Comparison of ENCODE assay signal across 8 cellular contexts in genomic region chr16:1612320-1613111, GRCh38. TPM values are rescaled to one million over a fixed set of nuclear protein-coding genes. Genes with fewer than 3 reads are reported as not detected.
DNase-seq lines count a peak whose midpoint lies in the region; ATAC-seq, FAIRE-seq and TF ChIP-seq lines count a peak whose summit lies in the region.

A gene with protein sequence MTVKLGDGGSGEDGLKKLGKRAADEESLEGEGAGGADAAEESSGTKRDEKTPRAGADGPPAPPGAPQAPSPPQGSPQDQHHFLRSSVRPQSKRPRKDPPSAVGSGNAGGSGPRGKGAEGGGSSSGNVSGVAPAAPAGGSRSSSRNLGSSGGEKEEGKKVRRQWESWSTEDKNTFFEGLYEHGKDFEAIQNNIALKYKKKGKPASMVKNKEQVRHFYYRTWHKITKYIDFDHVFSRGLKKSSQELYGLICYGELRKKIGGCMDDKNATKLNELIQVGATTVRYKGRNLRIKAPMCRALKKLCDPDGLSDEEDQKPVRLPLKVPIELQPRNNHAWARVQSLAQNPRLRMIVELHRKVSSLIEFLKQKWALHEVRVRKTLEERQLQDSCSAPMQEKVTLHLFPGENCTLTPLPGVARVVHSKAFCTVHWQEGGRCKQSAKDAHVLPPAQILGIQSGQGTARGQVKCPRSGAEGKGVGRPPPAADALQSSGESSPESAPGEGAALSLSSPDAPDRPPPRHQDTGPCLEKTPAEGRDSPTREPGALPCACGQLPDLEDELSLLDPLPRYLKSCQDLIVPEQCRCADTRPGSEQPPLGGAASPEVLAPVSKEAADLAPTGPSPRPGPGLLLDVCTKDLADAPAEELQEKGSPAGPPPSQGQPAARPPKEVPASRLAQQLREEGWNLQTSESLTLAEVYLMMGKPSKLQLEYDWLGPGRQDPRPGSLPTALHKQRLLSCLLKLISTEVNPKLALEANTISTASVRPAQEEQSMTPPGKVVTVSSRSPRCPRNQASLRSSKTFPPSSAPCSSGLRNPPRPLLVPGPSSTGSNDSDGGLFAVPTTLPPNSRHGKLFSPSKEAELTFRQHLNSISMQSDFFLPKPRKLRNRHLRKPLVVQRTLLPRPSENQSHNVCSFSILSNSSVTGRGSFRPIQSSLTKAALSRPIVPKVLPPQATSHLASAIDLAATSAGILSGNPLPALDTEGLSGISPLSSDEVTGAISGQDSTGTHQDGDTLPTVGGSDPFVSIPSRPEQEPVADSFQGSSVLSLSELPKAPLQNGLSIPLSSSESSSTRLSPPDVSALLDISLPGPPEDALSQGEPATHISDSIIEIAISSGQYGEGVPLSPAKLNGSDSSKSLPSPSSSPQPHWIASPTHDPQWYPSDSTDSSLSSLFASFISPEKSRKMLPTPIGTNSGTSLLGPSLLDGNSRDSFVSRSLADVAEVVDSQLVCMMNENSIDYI (N-terminal part only) (plus strand): TSS chr16:1612360. CDS start chr16:1614640, 2,280 bp downstream.

- H3K4me3 ChIP-seq in Caco-2 (ENCODE audit: low read depth, low read length) (peak within 1 kb of the TSS; percentile 68), cardiac fibroblast (replicated peaks in 1 of 2; ENCODE audit: low read depth in 2 of 2, low read length in 2 of 2) (peak within 1 kb of the TSS; percentile 89 to 94), right lobe of liver (peak within 1 kb of the TSS; percentile 82 to 96 (median 95))

- H3K36me3 Mint-ChIP-seq in Caco-2 (ENCODE audit: insufficient read depth, unreplicated experiment) = peaks cover 18% of the 10 kb centered on the region

- intact Hi-C loops in Caco-2 (cut with micrococcal nuclease; ENCODE audit: unreplicated experiment) = loop anchor here (5.0 to 10.0 kb wide), 2 partner anchors 62 to 95 kb away; partner anchors contain the start of genes JPT2 and MAPK8IP3
- intact Hi-C loops in right lobe of liver (cut with DNase I) = loop anchor here in 1 of 2 donors (10.0 kb wide), 1 partner anchor 52 kb away; no protein-coding TSS in a partner anchor

- H3K4me1 ChIP-seq in Caco-2 = peaks cover 9% of the 10 kb centered on the region
- H3K4me1 ChIP-seq in right lobe of liver = peaks cover 0 to 34% (median 8%) of the 10 kb centered on the region in 4 donors

- H3K27ac Mint-ChIP-seq in Caco-2 (ENCODE audit: unreplicated experiment) = peak within 1 kb of the TSS; percentile 92

- H3K4me1 Mint-ChIP-seq in Caco-2 (ENCODE audit: low read depth, unreplicated experiment) = peaks cover 7% of the 10 kb centered on the region

- FAIRE-seq in H54 (lab: Jason Lieb, UNC) = no peak

- no peaks in the 10 kb centered on the region for H3K27me3 Mint-ChIP-seq in Caco-2 (ENCODE audit: insufficient read depth, unreplicated experiment)

- TF ChIP-seq POLR2A in H54 (IDR thresholded peaks at IDR 0.05; ENCODE audit: low read depth, low read length) = peak; percentile 69
- peak; percentile 56 for TF ChIP-seq POLR2A in right lobe of liver (IDR thresholded peaks at IDR 0.05)

- POLR2A ChIA-PET in Caco-2 (lab: Charles Lee) = interaction anchor here (0.6 to 1.0 kb wide), 3 partner anchors 170 to 331 kb away, joined by 3 to 4 read pairs (median 4); partner anchors contain the start of genes NUBP2 and SPSB3

- H3K27me3 ChIP-seq in Caco-2 (replicated peaks; ENCODE audit: control insufficient read depth, insufficient read depth, low read length) = no peaks in the 10 kb centered on the region
- no peaks in the 10 kb centered on the region for H3K27me3 ChIP-seq in right lobe of liver

- no peak for ATAC-seq in right lobe of liver

- peak within 1 kb of the TSS; percentile 44 to 77 (median 64) for H3K27ac ChIP-seq in right lobe of liver
- peak within 1 kb of the TSS; percentile 66 for H3K27ac ChIP-seq in substantia nigra (ENCODE audit: low read depth, low read length, poor library complexity, severe bottlenecking)

- peak within 1 kb of the TSS; percentile 80 for H3K4me3 Mint-ChIP-seq in Caco-2 (ENCODE audit: unreplicated experiment)

- TF ChIP-seq CTCF in Caco-2 (IDR thresholded peaks at IDR 0.05; ENCODE audit: insufficient read depth in 1 of 2, low read depth in 1 of 2, low read length in 1 of 2, severe bottlenecking in 1 of 2, unreplicated experiment in 1 of 2) = no peak
- TF ChIP-seq CTCF in cardiac fibroblast (IDR thresholded peaks at IDR 0.05; ENCODE audit: low read depth, low read length) = no peak
- TF ChIP-seq CTCF in right lobe of liver (IDR thresholded peaks at IDR 0.05) = no peak

- no TSS peak for BruUV-seq in Caco-2 (replicated peaks; lab: Mats Ljungman, UMichigan)

- H3K9me3 ChIP-seq in Caco-2 (no peaks in the 10 kb centered on the region), right lobe of liver (no peaks in the 10 kb centered on the region)

- H3K36me3 ChIP-seq in Caco-2 (ENCODE audit: control insufficient read depth, insufficient read depth, low read length) = peaks cover 1% of the 10 kb centered on the region; the same call in 1 of the 2 replicates
- H3K36me3 ChIP-seq in right lobe of liver = peaks cover 0 to 12% (median 0%) of the 10 kb centered on the region in 4 donors

- DNase-seq in Caco-2 (peak; percentile 34 to 45), H54 (ENCODE audit: insufficient read length, low spot score) (peak; percentile 47), OCI-M1 (lab: John Stamatoyannopoulos, UW) (peak; percentile 56), cardiac fibroblast (ENCODE audit: low read depth in 2 of 2) (peak in 1 of 2 donors; percentile 26), right lobe of liver (peak in 2 of 3 donors; percentile 32 to 62), substantia nigra (lab: John Stamatoyannopoulos, UW) (peak in 7 of 49 donors; percentile 1 to 48 (median 35)), DMS153 (lab: John Stamatoyannopoulos, UW) (no peak), NCI-H510A treated with DMSO at 0.1 percent for 48 hours (lab: John Stamatoyannopoulos, UW) (no peak)

- H3K9me3 Mint-ChIP-seq in Caco-2 (ENCODE audit: unreplicated experiment) = no peaks in the 10 kb centered on the region

- 0% methylated on average over 15 of the region's 101 CpGs for WGBS in right lobe of liver (ENCODE audit: insufficient coverage, low coverage, low lambda C conversion rate, missing lambda C conversion rate)

- CTCF ChIA-PET in Caco-2 (lab: Charles Lee) = no interaction called here

RNA-seq across cellular contexts. Expression of the gene that starts here (rescaled TPM):
- total RNA-seq in Caco-2 (2022) (24.7 and 27.3 TPM in 2 replicates), right lobe of liver (1 to 10 TPM; 2.9 to 8.4 (median 5.8) TPM)

Comparison
In these comparisons a context has a peak if more than half of its experiments do, and no peak if none do; other contexts are left out.
1. DNase-seq: peak in Caco-2 (2 of 2), H54 (single experiment), OCI-M1 (single experiment) and right lobe of liver (2 of 3); none in DMS153 (single experiment) and NCI-H510A treated with DMSO at 0.1 percent for 48 hours (single experiment).
2. Peak in every context shown above with its lines, with median percentiles within 50 percentile points of each other: H3K4me3 ChIP-seq.